Comparison of ENCODE assay signal across 9 cellular contexts in the genomic region with DNA sequence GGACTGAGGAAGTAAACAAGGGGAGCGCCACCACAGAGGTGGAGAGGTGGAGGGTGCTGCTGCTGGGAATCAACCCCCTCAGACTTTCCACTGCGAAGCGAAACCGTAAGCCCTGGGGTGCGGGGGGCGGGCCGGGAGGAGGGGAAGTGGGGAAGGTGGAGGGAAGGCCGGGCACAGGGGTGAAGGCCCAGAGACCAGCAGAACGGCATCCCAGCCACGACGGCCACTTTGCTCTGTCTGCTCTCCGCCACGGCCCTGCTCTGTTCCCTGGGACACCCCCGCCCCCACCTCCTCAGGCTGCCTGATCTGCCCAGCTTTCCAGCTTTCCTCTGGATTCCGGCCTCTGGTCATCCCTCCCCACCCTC. TPM values are rescaled to one million over a fixed set of nuclear protein-coding genes. Genes with fewer than 3 reads are reported as not detected.
DNase-seq lines count a peak whose midpoint lies in the region; ATAC-seq lines count a peak whose summit lies in the region.
"Had no signal": no experiment of that assay in that cellular context is flagged by ENCODE, and none has a peak within 500 bp of the region (broad histone marks: within the 10 kb centered on the region; RNA-seq: fewer than 3 reads in every experiment).

A gene (plus strand): TSS at position 190 of the 365 bp plus-strand sequence. CDS start 333 bp downstream, outside the sequence.

- no peak within 1 kb of the TSS for H3K4me2 ChIP-seq in mesenchymal stem cell (ENCODE audit: low read length, poor library complexity, severe bottlenecking)

- H2BK15ac ChIP-seq in mesenchymal stem cell (ENCODE audit: low read depth, poor library complexity, severe bottlenecking): no peak within 1 kb of the TSS

- peak within 1 kb of the TSS in 1 of 2 experiments; percentile 70 for H3K23ac ChIP-seq in mesenchymal stem cell (ENCODE audit: low read length in 2 of 2)

- peaks cover 79 to 92% of the 10 kb centered on the region in 2 donors for H3K27me3 Mint-ChIP-seq in stimulated activated naive B cell treated with anti-CD40 and anti-IgM and Interleukin-4, amounts not matched to agents 10 μg/mL and 1 μg/mL and 100 μg/mL, for 72 hours

- H4K91ac ChIP-seq in mesenchymal stem cell (ENCODE audit: low read length): no peak within 1 kb of the TSS

- no peak within 1 kb of the TSS for H2AK5ac ChIP-seq in mesenchymal stem cell (ENCODE audit: low read length, severe bottlenecking)

- H3K27ac ChIP-seq in HUES6 (ENCODE audit: low read depth, low read length) (no peak within 1 kb of the TSS), mesenchymal stem cell (ENCODE audit: low read length, poor library complexity, severe bottlenecking) (no peak within 1 kb of the TSS)
- H3K27ac ChIP-seq: epithelial cell of prostate had no signal

- no peak within 1 kb of the TSS for H2BK120ac ChIP-seq in mesenchymal stem cell (ENCODE audit: low read depth, low read length)

- no peak within 1 kb of the TSS for H3K27ac Mint-ChIP-seq in stimulated activated naive B cell treated with anti-CD40 and anti-IgM and Interleukin-4, amounts not matched to agents 10 μg/mL and 1 μg/mL and 100 μg/mL, for 72 hours

- peak within 1 kb of the TSS in 1 of 2 experiments; percentile 31 for H2BK12ac ChIP-seq in mesenchymal stem cell (ENCODE audit: low read length in 2 of 2)

- H3K9ac ChIP-seq in HUES6 (ENCODE audit: low read length) (no peak within 1 kb of the TSS), mesenchymal stem cell (ENCODE audit: low read length) (peak within 1 kb of the TSS; percentile 23)

- no peak within 1 kb of the TSS for H4K8ac ChIP-seq in mesenchymal stem cell (ENCODE audit: low read length)

- no peak within 1 kb of the TSS for H2BK5ac ChIP-seq in mesenchymal stem cell (ENCODE audit: low read depth, low read length, poor library complexity, severe bottlenecking)

- peaks cover 30 to 65% of the 10 kb centered on the region in 2 donors for H3K4me1 Mint-ChIP-seq in stimulated activated naive B cell treated with anti-CD40 and anti-IgM and Interleukin-4, amounts not matched to agents 10 μg/mL and 1 μg/mL and 100 μg/mL, for 72 hours

- no peaks in the 10 kb centered on the region for H3K9me3 ChIP-seq in HUES6 (ENCODE audit: control insufficient read depth, insufficient read depth, low read depth, low read length)
- H3K9me3 ChIP-seq in mesenchymal stem cell (ENCODE audit: control insufficient read depth, low read length): no peaks in the 10 kb centered on the region

- no peak within 1 kb of the TSS for H3K4ac ChIP-seq in mesenchymal stem cell (ENCODE audit: low read depth in 1 of 2, low read length in 2 of 2)

- H3K36me3 ChIP-seq in HUES6 (ENCODE audit: control insufficient read depth, insufficient read depth, low read length): peaks cover 29% of the 10 kb centered on the region
- peaks cover 18 to 47% of the 10 kb centered on the region in 2 experiments for H3K36me3 ChIP-seq in mesenchymal stem cell (ENCODE audit: control insufficient read depth in 1 of 2, insufficient read depth in 2 of 2, low read depth in 1 of 2, low read length in 2 of 2)

- H3K4me3 Mint-ChIP-seq in stimulated activated naive B cell treated with anti-CD40 and anti-IgM and Interleukin-4, amounts not matched to agents 10 μg/mL and 1 μg/mL and 100 μg/mL, for 72 hours: peak within 1 kb of the TSS; percentile 51 to 54

- H3K4me3 ChIP-seq in HUES6 (ENCODE audit: low read depth, low read length) (peak within 1 kb of the TSS; percentile 48), mesenchymal stem cell (ENCODE audit: insufficient read depth in 1 of 2, low read depth in 1 of 2, low read length in 2 of 2) (no peak within 1 kb of the TSS)

- H3K27me3 ChIP-seq in HUES6 (ENCODE audit: control insufficient read depth, insufficient read depth, low read length) (peaks cover 47% of the 10 kb centered on the region), mesenchymal stem cell (ENCODE audit: control insufficient read depth in 1 of 2, insufficient read depth in 1 of 2, low read length in 2 of 2) (peaks cover 24 to 27% of the 10 kb centered on the region in 2 experiments)

- no peak within 1 kb of the TSS for H2AFZ ChIP-seq in mesenchymal stem cell (ENCODE audit: low read depth, low read length)

- H3K14ac ChIP-seq in mesenchymal stem cell (ENCODE audit: low read length in 2 of 2): peak within 1 kb of the TSS in 1 of 2 experiments; percentile 29

- no peaks in the 10 kb centered on the region for H3K9me3 Mint-ChIP-seq in stimulated activated naive B cell treated with anti-CD40 and anti-IgM and Interleukin-4, amounts not matched to agents 10 μg/mL and 1 μg/mL and 100 μg/mL, for 72 hours

- peak; percentile 52 to 64 for ATAC-seq in stimulated activated naive B cell treated with anti-CD40 and anti-IgM and Interleukin-4, amounts not matched to agents 10 μg/mL and 1 μg/mL and 100 μg/mL, for 72 hours (replicated peaks)
- no peak for ATAC-seq in GM21381 (IDR thresholded peaks at IDR 0.05; ENCODE audit: unreplicated experiment)
- no peak for ATAC-seq in GM21717 (IDR thresholded peaks at IDR 0.05; ENCODE audit: unreplicated experiment)

- DNase-seq in activated T-cell treated with anti-CD3 and anti-CD28 coated beads, Interleukin-2, amount 50 U/mL, for 48 hours: peak; percentile 78 to 82
- DNase-seq in mesenchymal stem cell (no peak), dedifferentiated amniotic fluid mesenchymal stem cell (ENCODE audit: extremely low spot score) (no peak), Ammon's horn (ENCODE audit: low spot score) (no peak)
- DNase-seq in stimulated activated naive B cell treated with anti-CD40 and anti-IgM and Interleukin-4, amounts not matched to agents 10 μg/mL and 1 μg/mL and 100 μg/mL, for 72 hours: no peak

- H3K4me1 ChIP-seq in HUES6 (ENCODE audit: control insufficient read depth, insufficient read depth, low read length) (peaks cover 35% of the 10 kb centered on the region), mesenchymal stem cell (ENCODE audit: control insufficient read depth, insufficient read depth, low read depth, low read length) (peaks cover 33% of the 10 kb centered on the region)

- peaks cover 0 to 3% of the 10 kb centered on the region in 2 donors for H3K36me3 Mint-ChIP-seq in stimulated activated naive B cell treated with anti-CD40 and anti-IgM and Interleukin-4, amounts not matched to agents 10 μg/mL and 1 μg/mL and 100 μg/mL, for 72 hours

- peak within 1 kb of the TSS in 1 of 2 experiments; percentile 49 for H3K18ac ChIP-seq in mesenchymal stem cell (ENCODE audit: low read depth in 1 of 2, low read length in 2 of 2)

- 52% methylated on average over 9 of the region's 15 CpGs for WGBS in mesenchymal stem cell

- H3K79me1 ChIP-seq in mesenchymal stem cell (replicated peaks; ENCODE audit: low read length, poor library complexity, severe bottlenecking): peaks cover 6% of the 10 kb centered on the region

RNA-seq across cellular contexts. Expression of the gene that starts here (rescaled TPM):
- 0.23 TPM for polyA plus RNA-seq in mesenchymal stem cell (2013, experiment 1 of 2)
- polyA plus RNA-seq in mesenchymal stem cell (2013, experiment 2 of 2): 0.23 TPM

Comparison
In these comparisons a context has a peak if more than half of its experiments do, and no peak if none do; other contexts are left out.
1. DNase-seq: peak in activated T-cell treated with anti-CD3 and anti-CD28 coated beads, Interleukin-2, amount 50 U/mL, for 48 hours (2 of 2); none in mesenchymal stem cell (single experiment), stimulated activated naive B cell treated with anti-CD40 and anti-IgM and Interleukin-4, amounts not matched to agents 10 μg/mL and 1 μg/mL and 100 μg/mL, for 72 hours (single experiment), dedifferentiated amniotic fluid mesenchymal stem cell (single experiment) and Ammon's horn (single experiment).
2. ATAC-seq: peak in stimulated activated naive B cell treated with anti-CD40 and anti-IgM and Interleukin-4, amounts not matched to agents 10 μg/mL and 1 μg/mL and 100 μg/mL, for 72 hours (2 of 2); none in GM21381 (single experiment) and GM21717 (single experiment).